ENCODE assay signal across 1 cellular context in the genomic region with DNA sequence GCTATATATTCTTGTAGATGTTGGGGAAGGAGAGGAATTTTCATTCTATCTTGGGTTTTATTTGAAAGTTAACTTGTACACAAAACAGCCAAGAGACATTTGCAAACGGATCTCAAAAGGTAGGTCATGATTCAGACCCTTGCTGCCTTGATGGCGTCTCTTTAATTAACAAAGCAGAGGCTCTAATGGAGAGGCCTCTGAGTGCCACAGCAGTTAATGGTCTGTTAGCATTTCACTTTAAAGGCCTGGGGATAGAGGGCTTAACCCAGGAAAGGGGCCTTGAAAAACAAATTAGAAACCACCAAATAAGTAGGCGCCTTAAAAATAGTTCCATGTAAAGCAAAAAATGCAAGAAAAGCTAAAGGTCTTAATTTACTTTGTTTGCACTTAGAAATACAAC.
TF ChIP-seq lines count a peak whose summit lies in the region.

No MANE protein-coding gene starts in this region.

TF ChIP-seq in H1, 55 proteins besides CTCF, POLR2A, EP300 and RAD21:
- TF ChIP-seq BRCA1 (IDR thresholded peaks at IDR 0.05; ENCODE audit: low read depth, low read length): no peak
